ENCODE assay signal across 1 cellular context in the genomic region with DNA sequence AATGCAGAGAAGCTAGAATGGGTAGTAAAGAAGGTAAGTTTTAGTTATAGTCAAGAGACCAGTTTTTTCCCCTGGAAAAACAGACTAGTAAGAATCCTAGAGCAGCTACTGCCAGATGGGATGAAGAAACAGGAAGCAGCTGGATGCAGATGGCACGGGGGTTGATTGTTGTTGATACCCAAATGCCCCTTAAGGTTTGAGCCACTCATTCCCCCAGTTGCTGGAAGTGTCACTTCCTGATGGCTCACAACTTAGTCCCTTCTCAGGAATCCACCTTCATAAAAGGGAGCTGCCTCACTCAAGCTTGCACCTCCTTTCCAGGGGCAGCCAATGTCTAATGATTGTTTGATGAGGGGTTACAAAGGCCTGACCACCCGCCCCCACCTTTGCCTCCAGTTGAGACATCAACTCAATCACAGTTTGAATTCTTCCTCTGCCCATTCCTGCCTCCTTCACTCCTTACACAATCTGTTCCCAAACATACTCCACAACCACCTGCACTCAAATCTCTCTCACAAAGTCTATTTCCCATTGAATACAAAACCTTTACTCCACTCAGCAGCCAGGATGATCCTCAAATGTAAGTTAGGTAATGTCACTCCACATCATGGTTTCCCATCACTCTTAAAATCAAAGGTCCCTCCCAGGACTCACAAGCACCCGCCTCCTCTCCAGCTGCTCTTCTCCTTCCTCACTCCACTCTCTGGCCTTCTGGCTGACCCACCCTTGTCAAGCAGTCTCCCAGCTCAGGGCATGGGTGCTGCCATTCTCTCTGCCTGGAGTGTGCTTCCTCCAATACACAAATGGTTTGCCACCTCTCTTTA.
TF ChIP-seq lines count a peak whose summit lies in the region.

No MANE protein-coding gene starts in this region.

TF ChIP-seq in endothelial cell of umbilical vein, 7 proteins besides CTCF, POLR2A, EP300 and RAD21:
- TF ChIP-seq GATA2 (IDR thresholded peaks at IDR 0.05; ENCODE audit: insufficient read depth, insufficient read length, low read depth, low read length) (peak; percentile 90), EZH2 (IDR thresholded peaks at IDR 0.05; ENCODE audit: borderline replicate concordance, low read depth, low read length, severe bottlenecking) (no peak), JUN (IDR thresholded peaks at IDR 0.05; ENCODE audit: borderline replicate concordance, insufficient read depth, insufficient read length, low read depth) (peak; percentile 78), POLR2AphosphoS5 (IDR thresholded peaks at IDR 0.05; ENCODE audit: insufficient read depth, low read depth, low read length) (peak; percentile 93), MYC (IDR thresholded peaks at IDR 0.05; ENCODE audit: low read depth, low read length) (no peak), FOS (IDR thresholded peaks at IDR 0.05; ENCODE audit: borderline replicate concordance, insufficient read depth, low read length) (peak; percentile 87)
- TF ChIP-seq, protein P1, sequence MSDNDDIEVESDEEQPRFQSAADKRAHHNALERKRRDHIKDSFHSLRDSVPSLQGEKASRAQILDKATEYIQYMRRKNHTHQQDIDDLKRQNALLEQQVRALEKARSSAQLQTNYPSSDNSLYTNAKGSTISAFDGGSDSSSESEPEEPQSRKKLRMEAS (IDR thresholded peaks at IDR 0.05; ENCODE audit: insufficient read depth, insufficient read length): no peak
TF ChIP-seq in endothelial cell of umbilical vein: peak in this region for 4.
